In the genomic region with DNA sequence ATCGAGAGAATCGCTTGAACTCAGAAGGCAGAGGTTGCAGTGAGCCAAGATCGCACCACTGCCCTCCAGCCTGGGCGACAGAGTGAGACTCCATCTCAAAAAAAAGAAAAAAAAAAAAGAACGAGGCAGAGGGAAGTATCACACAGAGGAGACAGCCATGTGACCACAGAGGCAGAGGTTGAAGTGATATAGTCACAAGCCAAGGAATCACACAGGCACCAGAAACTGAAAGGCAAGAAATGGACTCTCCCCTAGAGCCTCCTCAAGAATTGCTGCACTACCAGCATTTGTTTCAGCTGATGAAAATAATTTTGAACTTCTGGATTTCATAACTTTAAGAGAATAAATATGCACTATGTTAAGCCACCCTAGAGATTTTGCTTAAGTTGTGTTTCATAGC, we compare ENCODE assay signal across 24 cellular contexts.
DNase-seq lines count a peak whose midpoint lies in the region; ATAC-seq, FAIRE-seq and TF ChIP-seq lines count a peak whose summit lies in the region.
"Had no signal": no experiment of that assay in that cellular context is flagged by ENCODE, and none has a peak within 500 bp of the region (broad histone marks: within the 10 kb centered on the region; RNA-seq: fewer than 3 reads in every experiment).

No MANE protein-coding gene starts in this region.

- RAD21 ChIA-PET in GM12878 (lab: Charles Lee; ENCODE audit: unreplicated experiment) = interaction anchor here (1.0 kb wide), 1 partner anchor 263 kb away, joined by 3 read pairs; no protein-coding TSS in a partner anchor

- H3K9me3 Mint-ChIP-seq in activated CD4-positive, alpha-beta T cell treated with anti-CD3 and anti-CD28 coated beads, Interleukin-2, amount 10 ng/mL, durations not matched to agents 24 days and 14 days = peaks cover 35% of the 10 kb centered on the region
- peaks cover 32% of the 10 kb centered on the region for H3K9me3 Mint-ChIP-seq in nephron progenitor cell
- H3K9me3 Mint-ChIP-seq: CD8-positive, alpha-beta memory T cell; GM23338 had no signal

- H3K9ac ChIP-seq in MM.1S (ENCODE audit: low read length) = no peak overlapping the region
- no peak overlapping the region for H3K9ac ChIP-seq in GM12878 (ENCODE audit: control insufficient read depth, insufficient read depth, low read length)
- H3K9ac ChIP-seq: BLaER1 treated with 17β-estradiol and CSF1 and Interleukin-3, amounts not matched to agents 10 nM and 100 nM had no signal

- H3K27ac ChIP-seq in MM.1S (ENCODE audit: low read length) = no peak overlapping the region
- no peak overlapping the region for H3K27ac ChIP-seq in GM12878 (ENCODE audit: control insufficient read depth, insufficient read depth)
- no peak overlapping the region for H3K27ac ChIP-seq in heart left ventricle
- H3K27ac ChIP-seq: BLaER1 treated with 17β-estradiol and CSF1 and Interleukin-3, amounts not matched to agents 10 nM and 100 nM had no signal

- H3K4me1 Mint-ChIP-seq in activated CD4-positive, alpha-beta T cell treated with anti-CD3 and anti-CD28 coated beads, Interleukin-2, amount 10 ng/mL, durations not matched to agents 24 days and 14 days = peaks cover 30% of the 10 kb centered on the region
- peaks cover 11% of the 10 kb centered on the region for H3K4me1 Mint-ChIP-seq in nephron progenitor cell
- H3K4me1 Mint-ChIP-seq: GM23338 had no signal

- TF ChIP-seq POLR2A in GM12878 (IDR thresholded peaks at IDR 0.05; ENCODE audit: low read depth, low read length) = no peak
- no peak for TF ChIP-seq POLR2A in heart left ventricle (IDR thresholded peaks at IDR 0.05)

- TF ChIP-seq RAD21 in GM12878 (IDR thresholded peaks at IDR 0.05; ENCODE audit: insufficient read depth, low read depth, low read length) = no peak

- POLR2A ChIA-PET in GM12878 (lab: Charles Lee) = no interaction called here

- H3K9me2 ChIP-seq in MM.1S (replicated peaks; ENCODE audit: insufficient read depth, low read length) = no peaks in the 10 kb centered on the region

- H3K4me2 ChIP-seq in MM.1S (ENCODE audit: low read depth, low read length) (no peak overlapping the region), GM12878 (ENCODE audit: control insufficient read depth, insufficient read depth) (no peak overlapping the region)
- H3K4me2 ChIP-seq: GM23338 had no signal

- H3K36me3 Mint-ChIP-seq in activated CD4-positive, alpha-beta T cell treated with anti-CD3 and anti-CD28 coated beads, Interleukin-2, amount 10 ng/mL, durations not matched to agents 24 days and 14 days (ENCODE audit: low read depth) = peaks cover 27% of the 10 kb centered on the region
- no peaks in the 10 kb centered on the region for H3K36me3 Mint-ChIP-seq in nephron progenitor cell (ENCODE audit: low read depth)

- SMC1A ChIA-PET in GM12878 (lab: Charles Lee; ENCODE audit: uncharacterized antibody, unreplicated experiment) = no interaction called here

- FAIRE-seq in GM12878 (lab: Jason Lieb, UNC) = no peak
- FAIRE-seq: A204.1, G401.6, GM12891, HepG2 had no signal

- H3K79me2 ChIP-seq in MM.1S (ENCODE audit: low read length) = no peaks in the 10 kb centered on the region
- H3K79me2 ChIP-seq in GM12878 (ENCODE audit: control insufficient read depth, insufficient read depth, low read length) = no peaks in the 10 kb centered on the region

- H3K27ac Mint-ChIP-seq in activated CD4-positive, alpha-beta T cell treated with anti-CD3 and anti-CD28 coated beads, Interleukin-2, amount 10 ng/mL, durations not matched to agents 24 days and 14 days = no peak overlapping the region
- no peak overlapping the region for H3K27ac Mint-ChIP-seq in nephron progenitor cell
- H3K27ac Mint-ChIP-seq: GM23338 had no signal

- H3K4me3 ChIP-seq in MM.1S (ENCODE audit: low read length) (no peak overlapping the region), GM12878 (no peak overlapping the region), heart left ventricle (no peak overlapping the region)
- H3K4me3 ChIP-seq: BLaER1 treated with 17β-estradiol and CSF1 and Interleukin-3, amounts not matched to agents 10 nM and 100 nM; GM23338; MG63 had no signal

- DNase-seq in activated CD4-positive, alpha-beta T cell treated with anti-CD3 and anti-CD28 coated beads, Interleukin-2, amount 10 ng/mL, durations not matched to agents 24 days and 14 days = peak; percentile 56
- no peak for DNase-seq in activated CD4-positive, alpha-beta T cell treated with anti-CD3 and anti-CD28 coated beads, Interleukin-2, amount 50 U/mL, for 1 hour
- DNase-seq in MM.1S (peak; percentile 61), GM12878 (ENCODE audit: low read depth, low spot score) (no peak), heart left ventricle (no peak), NCI-H128 (lab: John Stamatoyannopoulos, UW; ENCODE audit: unreplicated experiment) (no peak), nephron progenitor cell (no peak)
- DNase-seq: CD8-positive, alpha-beta memory T cell; DMS79 treated with DMSO at 0.1 percent for 48 hours; Karpas-422; MG63; NCI-H1436; NCI-H2029; NCI-H2171; NCI-H446; NCI-H748 treated with DMSO at 0.1 percent for 48 hours had no signal

- H3K4me1 ChIP-seq in MM.1S (ENCODE audit: low read length) (peaks cover 20% of the 10 kb centered on the region), GM12878 (ENCODE audit: control insufficient read depth, insufficient read depth, low read length) (no peaks in the 10 kb centered on the region; the same call in 1 of the 2 replicates), heart left ventricle (peaks cover 0 to 5% (median 0%) of the 10 kb centered on the region in 12 donors)

- no TSS peak for BruUV-seq in GM12878 (replicated peaks; lab: Mats Ljungman, UMichigan)

- WGBS in GM12878 (ENCODE audit: insufficient coverage, insufficient replicate concordance, low lambda C conversion rate, missing lambda C conversion rate) = 96% methylated on average over 3 of the region's 5 CpGs
- WGBS in heart left ventricle, 4 donors = 84 to 90% (median 87%) methylated on average over 5 of the region's 5 CpGs

- in situ Hi-C loops in GM12878 (cut with MboI) = no loop called here

- H4K20me1 ChIP-seq in MM.1S (ENCODE audit: insufficient read depth, low read length) (no peaks in the 10 kb centered on the region), GM12878 (ENCODE audit: control insufficient read depth, insufficient read depth) (no peaks in the 10 kb centered on the region)
- H4K20me1 ChIP-seq: BLaER1 treated with 17β-estradiol and CSF1 and Interleukin-3, amounts not matched to agents 10 nM and 100 nM had no signal

- 0 out of 2 replicates have a peak overlapping the region, but pooled peaks have one; percentile 13 for H2AFZ ChIP-seq in MM.1S (ENCODE audit: low read length)
- no peak overlapping the region; the same call in 1 of the 2 replicates for H2AFZ ChIP-seq in GM12878 (ENCODE audit: control insufficient read depth, low read depth, low read length)
- H2AFZ ChIP-seq: GM23338 had no signal

- no peak for TF ChIP-seq EP300 in GM12878 (IDR thresholded peaks at IDR 0.05; ENCODE audit: borderline replicate concordance in 1 of 2, control insufficient read depth in 1 of 2, low read depth in 2 of 2, low read length in 2 of 2)

- no peaks in the 10 kb centered on the region for H3K36me3 ChIP-seq in MM.1S (replicated peaks; ENCODE audit: insufficient read depth, low read length)
- H3K36me3 ChIP-seq in GM12878 (ENCODE audit: control insufficient read depth in 2 of 2, insufficient read depth in 2 of 2, low read length in 1 of 2) = no peaks in the 10 kb centered on the region
- H3K36me3 ChIP-seq in heart left ventricle = no peaks in the 10 kb centered on the region
- H3K36me3 ChIP-seq: BLaER1 treated with 17β-estradiol and CSF1 and Interleukin-3, amounts not matched to agents 10 nM and 100 nM; MG63 had no signal

- H3F3A ChIP-seq in MM.1S (ENCODE audit: insufficient read depth, low read length) = peaks cover 9% of the 10 kb centered on the region; the same call in 1 of the 2 replicates

- peak; percentile 52; the same call in 2 of the 3 replicates for ATAC-seq in GM12878
- no peak for ATAC-seq in heart left ventricle
- ATAC-seq in GM18867 (IDR thresholded peaks at IDR 0.05; ENCODE audit: unreplicated experiment) = no peak
- ATAC-seq: GM23338, HCT116, HepG2 had no signal

- CTCF ChIA-PET in GM12878 (lab: Yijun Ruan, JAX) = interaction anchor here (1.4 kb wide), 1 partner anchor 8 kb away, joined by 3 read pairs; no protein-coding TSS in a partner anchor

- no peaks in the 10 kb centered on the region for H3K9me3 ChIP-seq in MM.1S (replicated peaks; ENCODE audit: insufficient read depth, low read length)
- H3K9me3 ChIP-seq in GM12878 (replicated peaks; ENCODE audit: control insufficient read depth, insufficient read depth, low read length) = no peaks in the 10 kb centered on the region; the same call in 1 of the 3 replicates
- H3K9me3 ChIP-seq in heart left ventricle = peaks cover 0 to 8% (median 0%) of the 10 kb centered on the region in 12 donors

- no peaks in the 10 kb centered on the region for H3K27me3 ChIP-seq in MM.1S (replicated peaks; ENCODE audit: insufficient read depth, low read length)
- no peaks in the 10 kb centered on the region for H3K27me3 ChIP-seq in GM12878 (replicated peaks in 1 of 2; ENCODE audit: control insufficient read depth in 2 of 2, insufficient read depth in 2 of 2, low read length in 1 of 2)
- no peaks in the 10 kb centered on the region for H3K27me3 ChIP-seq in heart left ventricle
- H3K27me3 ChIP-seq: BLaER1 treated with 17β-estradiol and CSF1 and Interleukin-3, amounts not matched to agents 10 nM and 100 nM; MG63 had no signal

- no peaks in the 10 kb centered on the region for H3K27me3 Mint-ChIP-seq in activated CD4-positive, alpha-beta T cell treated with anti-CD3 and anti-CD28 coated beads, Interleukin-2, amount 10 ng/mL, durations not matched to agents 24 days and 14 days
- peaks cover 8% of the 10 kb centered on the region for H3K27me3 Mint-ChIP-seq in nephron progenitor cell (ENCODE audit: low read depth, poor library complexity)
- H3K27me3 Mint-ChIP-seq: CD8-positive, alpha-beta memory T cell had no signal

- intact Hi-C loops in activated CD4-positive, alpha-beta T cell treated with anti-CD3 and anti-CD28 coated beads, Interleukin-2, amount 10 ng/mL, durations not matched to agents 24 days and 14 days (cut with micrococcal nuclease) = no loop called here
- intact Hi-C loops in GM12878 (cut with micrococcal nuclease; ENCODE audit: unreplicated experiment) = no loop called here
- intact Hi-C loops in heart left ventricle (cut with DNase I) = no loop called here

- no peak overlapping the region for H3K4me3 Mint-ChIP-seq in activated CD4-positive, alpha-beta T cell treated with anti-CD3 and anti-CD28 coated beads, Interleukin-2, amount 10 ng/mL, durations not matched to agents 24 days and 14 days
- H3K4me3 Mint-ChIP-seq in nephron progenitor cell = no peak overlapping the region
- H3K4me3 Mint-ChIP-seq: CD8-positive, alpha-beta memory T cell; GM23338 had no signal

- TF ChIP-seq CTCF in MM.1S (IDR thresholded peaks at IDR 0.05; ENCODE audit: low read length) (no peak), GM12878 (IDR thresholded peaks at IDR 0.05 in 2 of 3, conservative IDR thresholded peaks at IDR 0.05 in 1 of 3; ENCODE audit: control insufficient read depth in 2 of 3, extremely low read depth in 1 of 3, insufficient read depth in 1 of 3, low read depth in 3 of 3, low read length in 3 of 3) (no peak), heart left ventricle (IDR thresholded peaks at IDR 0.05) (no peak), nephron progenitor cell (IDR thresholded peaks at IDR 0.05) (no peak)

TF ChIP-seq in GM12878, 131 proteins besides CTCF, POLR2A, EP300 and RAD21 (continues in another document):
- no peak for TF ChIP-seq TCF12 (IDR thresholded peaks at IDR 0.05; ENCODE audit: low read depth, low read length)

Comparison
In these comparisons a context has a peak if more than half of its experiments do, and no peak if none do; other contexts are left out.
1. DNase-seq: peak in activated CD4-positive, alpha-beta T cell treated with anti-CD3 and anti-CD28 coated beads, Interleukin-2, amount 10 ng/mL, durations not matched to agents 24 days and 14 days (single experiment) and MM.1S (single experiment); none in activated CD4-positive, alpha-beta T cell treated with anti-CD3 and anti-CD28 coated beads, Interleukin-2, amount 50 U/mL, for 1 hour (single experiment), GM12878 (single experiment), heart left ventricle (0 of 5), NCI-H128 (single experiment) and nephron progenitor cell (single experiment).